ENCODE assay signal across 8 cellular contexts in genomic region chr21:46634427-46634826, GRCh38. TPM values are rescaled to one million over a fixed set of nuclear protein-coding genes. Genes with fewer than 3 reads are reported as not detected.
DNase-seq lines count a peak whose midpoint lies in the region; FAIRE-seq and TF ChIP-seq lines count a peak whose summit lies in the region.

No MANE protein-coding gene starts in this region.

- dilution Hi-C loops in endothelial cell of umbilical vein (cut with MboI; ENCODE audit: extremely low pct_ligation_motif_present, low sequenced_read_pairs): no loop called here

- TF ChIP-seq POLR2A in Peyer's patch (IDR thresholded peaks at IDR 0.05) (no peak), endothelial cell of umbilical vein (IDR thresholded peaks at IDR 0.05; ENCODE audit: low read depth, low read length) (no peak), GM12891 (IDR thresholded peaks at IDR 0.05; ENCODE audit: low read depth, low read length) (no peak)

- H3K9ac ChIP-seq in GM23248: peak overlapping the region; percentile 96
- H3K9ac ChIP-seq in endothelial cell of umbilical vein (replicated peaks; ENCODE audit: extremely low read depth, insufficient read depth, low read length): no peak overlapping the region
- peak overlapping the region; percentile 68 for H3K9ac ChIP-seq in rectal smooth muscle tissue (ENCODE audit: low read length)

- no peaks in the 10 kb centered on the region for H3K27me3 ChIP-seq in GM23248 (replicated peaks; ENCODE audit: insufficient read depth)
- no peaks in the 10 kb centered on the region for H3K27me3 ChIP-seq in Peyer's patch
- H3K27me3 ChIP-seq in endothelial cell of umbilical vein (ENCODE audit: control insufficient read depth in 2 of 2, insufficient read depth in 2 of 2, low read length in 2 of 2): no peaks in the 10 kb centered on the region
- no peaks in the 10 kb centered on the region for H3K27me3 ChIP-seq in rectal smooth muscle tissue (ENCODE audit: control insufficient read depth, insufficient read depth, low read length)

- H3K36me3 ChIP-seq in GM23248 (ENCODE audit: low read depth) (no peaks in the 10 kb centered on the region), Peyer's patch (no peaks in the 10 kb centered on the region), endothelial cell of umbilical vein (ENCODE audit: control insufficient read depth in 2 of 2, extremely low read depth in 1 of 2, insufficient read depth in 2 of 2, low read length in 2 of 2) (no peaks in the 10 kb centered on the region), rectal smooth muscle tissue (ENCODE audit: control insufficient read depth, insufficient read depth, low read length) (no peaks in the 10 kb centered on the region)

- H2AFZ ChIP-seq in GM23248: peak overlapping the region; percentile 97
- H2AFZ ChIP-seq in endothelial cell of umbilical vein (ENCODE audit: low read depth, low read length): peak overlapping the region; percentile 30

- H3K27ac ChIP-seq in GM23248 (peak overlapping the region; percentile 98), Peyer's patch (peak overlapping the region; percentile 95 to 99 (median 98)), endothelial cell of umbilical vein (ENCODE audit: insufficient read depth, low read depth, low read length) (no peak overlapping the region), rectal smooth muscle tissue (ENCODE audit: low read depth, low read length) (peak overlapping the region; percentile 100)

- intact Hi-C loops in endothelial cell of umbilical vein (cut with micrococcal nuclease): no loop called here

- H3K4me2 ChIP-seq in GM23248 (ENCODE audit: unreplicated experiment) (peak overlapping the region; percentile 96), endothelial cell of umbilical vein (ENCODE audit: insufficient read depth, low read length) (peak overlapping the region; percentile 53)

- H3K9me3 ChIP-seq in GM23248 (ENCODE audit: low read depth) (no peaks in the 10 kb centered on the region), Peyer's patch (no peaks in the 10 kb centered on the region), endothelial cell of umbilical vein (replicated peaks; ENCODE audit: control insufficient read depth, insufficient read depth, low read length) (no peaks in the 10 kb centered on the region)

- H3F3A ChIP-seq in GM23248 (ENCODE audit: insufficient read depth): peaks cover 21% of the 10 kb centered on the region; the same call in 1 of the 2 replicates

- H3K9me1 ChIP-seq in endothelial cell of umbilical vein (replicated peaks; ENCODE audit: control insufficient read depth, extremely low read depth, insufficient read depth, low read length): no peaks in the 10 kb centered on the region

- TF ChIP-seq CTCF in Peyer's patch (IDR thresholded peaks at IDR 0.05): no peak
- no peak for TF ChIP-seq CTCF in endothelial cell of umbilical vein (IDR thresholded peaks at IDR 0.05; ENCODE audit: extremely low read depth in 1 of 2, insufficient read depth in 1 of 2, low read depth in 1 of 2, low read length in 2 of 2)

- CTCF ChIA-PET in endothelial cell of umbilical vein (lab: Charles Lee): interaction anchor here (1.9 kb wide), 1 partner anchor 12 kb away, joined by 5 read pairs; no protein-coding TSS in a partner anchor

- peak overlapping the region; percentile 99 for H3K4me3 ChIP-seq in GM23248
- peak overlapping the region in 1 of 4 donors; percentile 78 for H3K4me3 ChIP-seq in Peyer's patch
- peak overlapping the region in 2 of 3 experiments; percentile 28 to 90 for H3K4me3 ChIP-seq in endothelial cell of umbilical vein (replicated peaks in 1 of 3; ENCODE audit: insufficient read depth in 1 of 3, low read depth in 1 of 3, low read length in 3 of 3)
- H3K4me3 ChIP-seq in rectal smooth muscle tissue (ENCODE audit: low read length): peak overlapping the region; percentile 90

- H4K20me1 ChIP-seq in GM23248 (ENCODE audit: insufficient read depth): peaks cover 4% of the 10 kb centered on the region; the same call in 1 of the 2 replicates
- no peaks in the 10 kb centered on the region for H4K20me1 ChIP-seq in endothelial cell of umbilical vein (replicated peaks; ENCODE audit: control insufficient read depth, extremely low read depth, insufficient read depth, low read length)

- H3K9me2 ChIP-seq in GM23248 (ENCODE audit: insufficient read depth): no peaks in the 10 kb centered on the region

- 94% methylated on average over 8 of the region's 8 CpGs for WGBS in GM23248 (ENCODE audit: low coverage in 1 of 2, low lambda C conversion rate in 2 of 2, missing lambda C conversion rate in 2 of 2), 2 experiments

- FAIRE-seq in endothelial cell of umbilical vein (lab: Jason Lieb, UNC) (no peak), GM12891 (lab: Jason Lieb, UNC) (no peak)

- H3K79me2 ChIP-seq in GM23248 (ENCODE audit: insufficient read depth) (peaks cover 39% of the 10 kb centered on the region), endothelial cell of umbilical vein (ENCODE audit: control insufficient read depth, insufficient read depth, low read length) (peaks cover 30% of the 10 kb centered on the region)

- DNase-seq in GM23248 (no peak), Peyer's patch (no peak), endothelial cell of umbilical vein (ENCODE audit: low read depth, low spot score) (no peak), GM12891 (ENCODE audit: insufficient read length, low spot score) (no peak), hippocampal formation (lab: John Stamatoyannopoulos, UW) (no peak), NCI-H524 treated with DMSO at 0.1 percent for 48 hours (lab: John Stamatoyannopoulos, UW) (no peak), H4 (ENCODE audit: low spot score) (no peak)

- POLR2A ChIA-PET in endothelial cell of umbilical vein (lab: Charles Lee): no interaction called here

- H3K4me1 ChIP-seq in GM23248 (ENCODE audit: insufficient read depth) (peaks cover 39% of the 10 kb centered on the region), Peyer's patch (peaks cover 0 to 27% (median 9%) of the 10 kb centered on the region in 4 donors), endothelial cell of umbilical vein (ENCODE audit: control insufficient read depth, extremely low read depth, insufficient read depth, low read length) (peaks cover 28% of the 10 kb centered on the region), rectal smooth muscle tissue (ENCODE audit: control insufficient read depth, insufficient read depth, low read length) (peaks cover 15% of the 10 kb centered on the region)

- in situ Hi-C loops in GM23248 (cut with MboI): no loop called here

- BruUV-seq in endothelial cell of umbilical vein (replicated peaks; lab: Mats Ljungman, UMichigan): no TSS peak

TF ChIP-seq in endothelial cell of umbilical vein, 7 proteins besides CTCF, POLR2A, EP300 and RAD21:
- TF ChIP-seq FOS (IDR thresholded peaks at IDR 0.05; ENCODE audit: borderline replicate concordance, insufficient read depth, low read length) (no peak), EZH2 (IDR thresholded peaks at IDR 0.05; ENCODE audit: borderline replicate concordance, low read depth, low read length, severe bottlenecking) (no peak), MYC (IDR thresholded peaks at IDR 0.05; ENCODE audit: low read depth, low read length) (no peak)
TF ChIP-seq in endothelial cell of umbilical vein: peak in this region for 0.

TF ChIP-seq in GM12891, 5 proteins besides CTCF, POLR2A, EP300 and RAD21:
- TF ChIP-seq PAX5 (IDR thresholded peaks at IDR 0.05; ENCODE audit: insufficient read depth, low read length, severe bottlenecking): no peak
- no peak for TF ChIP-seq POLR2AphosphoS5 (IDR thresholded peaks at IDR 0.05; ENCODE audit: low read depth, low read length)
- TF ChIP-seq TAF1 (IDR thresholded peaks at IDR 0.05; ENCODE audit: low read depth, low read length): no peak
- TF ChIP-seq POU2F2 (IDR thresholded peaks at IDR 0.05; ENCODE audit: low read depth, low read length): no peak
- no peak for TF ChIP-seq SPI1 (IDR thresholded peaks at IDR 0.05; ENCODE audit: low read depth, low read length)

RNA-seq across cellular contexts. Expression of gene PRMT2, which starts 1.0 kb away (rescaled TPM):
- total RNA-seq in GM23248 (2014; rRNA removed; shearing (Covaris generic)): 130 and 171 TPM in 2 replicates
- polyA plus RNA-seq in GM23248 (2016; fragmentation: Nextera tagmentation; extraction: Ambion mirVana) (145 and 146 TPM in 2 replicates), endothelial cell of umbilical vein (177 and 193 TPM in 2 replicates)
- total RNA-seq in Peyer's patch (100 to 1,000 TPM in 2 of 4 donors, 10 to 100 TPM in 2; 59.9 to 210 (median 95.0) TPM), endothelial cell of umbilical vein (107 and 125 TPM in 2 replicates)
- 208 and 210 TPM in 2 replicates for polyA plus RNA-seq in endothelial cell of umbilical vein (2011; cell fraction: cytosol; rRNA removed)
- 230 and 239 TPM in 2 replicates for polyA plus RNA-seq in endothelial cell of umbilical vein (2011; cell fraction: nucleus; rRNA removed)
- 124 and 135 TPM in 2 replicates for polyA plus RNA-seq in endothelial cell of umbilical vein (2012)
- polyA minus RNA-seq in endothelial cell of umbilical vein: 156 and 171 TPM in 2 replicates
- 19.5 TPM for polyA minus RNA-seq in endothelial cell of umbilical vein (2011; cell fraction: cytosol; rRNA and poly(A)+ RNA removed)
- polyA minus RNA-seq in endothelial cell of umbilical vein (2011; cell fraction: nucleus; rRNA and poly(A)+ RNA removed): 65.3 and 77.5 TPM in 2 replicates
- 43.6 TPM for polyA plus RNA-seq in GM12891 (2012; ENCODE audit: low read depth, missing spikeins)
- 95.1 and 121 TPM in 2 replicates for total RNA-seq in H4 (2014; rRNA removed; shearing (Covaris generic))

RNA-seq across cellular contexts. Expression of gene S100B, which starts 29.5 kb away (rescaled TPM):
- not detected in 2 replicates for total RNA-seq in GM23248 (2014; rRNA removed; shearing (Covaris generic))
- polyA plus RNA-seq in GM23248 (2016; fragmentation: Nextera tagmentation; extraction: Ambion mirVana): not detected in 2 replicates
- total RNA-seq in Peyer's patch: 1 to 10 TPM in 3 of 4 donors, not detected in 1; 1.8 to 9.1 (median 3.4) TPM
- total RNA-seq in endothelial cell of umbilical vein: not detected in 2 replicates
- not detected in 2 replicates for polyA plus RNA-seq in endothelial cell of umbilical vein
- polyA plus RNA-seq in endothelial cell of umbilical vein (2011; cell fraction: cytosol; rRNA removed): not detected in 2 replicates
- polyA plus RNA-seq in endothelial cell of umbilical vein (2011; cell fraction: nucleus; rRNA removed): not detected in 2 replicates
- not detected in 2 replicates for polyA plus RNA-seq in endothelial cell of umbilical vein (2012)
- polyA minus RNA-seq in endothelial cell of umbilical vein: not detected in 2 replicates
- not detected for polyA minus RNA-seq in endothelial cell of umbilical vein (2011; cell fraction: cytosol; rRNA and poly(A)+ RNA removed)
- not detected in 2 replicates for polyA minus RNA-seq in endothelial cell of umbilical vein (2011; cell fraction: nucleus; rRNA and poly(A)+ RNA removed)
- polyA plus RNA-seq in GM12891 (2012; ENCODE audit: low read depth, missing spikeins): 0.18 TPM
- total RNA-seq in H4 (2014; rRNA removed; shearing (Covaris generic)): not detected in 2 replicates
